Comparison of ENCODE assay signal across 20 cellular contexts in the genomic region with DNA sequence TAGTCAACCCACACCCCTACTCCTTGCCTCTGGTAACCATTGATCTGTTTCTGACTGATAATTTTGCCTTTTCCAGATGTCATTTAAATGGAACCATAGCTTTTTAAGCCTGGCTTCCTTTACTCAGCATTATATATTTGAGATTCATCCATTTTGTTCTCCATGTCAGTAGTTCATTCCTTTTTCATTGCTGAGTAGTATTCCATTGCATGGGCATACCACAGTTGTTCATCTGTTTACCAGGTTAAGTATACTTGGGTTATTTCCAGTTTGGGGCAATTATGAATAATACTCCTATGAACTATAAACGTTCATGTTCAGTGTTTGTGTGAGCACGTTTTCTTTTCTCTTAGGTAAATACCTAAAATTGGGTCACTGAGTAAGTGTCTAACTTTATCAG. TPM values are rescaled to one million over a fixed set of nuclear protein-coding genes. Genes with fewer than 3 reads are reported as not detected.
DNase-seq lines count a peak whose midpoint lies in the region; ATAC-seq, FAIRE-seq and TF ChIP-seq lines count a peak whose summit lies in the region.
"Had no signal": no experiment of that assay in that cellular context is flagged by ENCODE, and none has a peak within 500 bp of the region (broad histone marks: within the 10 kb centered on the region; RNA-seq: fewer than 3 reads in every experiment).

No MANE protein-coding gene starts in this region.

- H3K4me3 Mint-ChIP-seq in T-helper 2 cell treated with Interferon-gamma antibody and Interleukin-4, amounts not matched to agents 5 μg/mL and 100 μg/mL, for 36 hours = no peak overlapping the region
- no peak overlapping the region for H3K4me3 Mint-ChIP-seq in CD14-positive monocyte
- peak overlapping the region; percentile 66 for H3K4me3 Mint-ChIP-seq in activated T-helper 17 cell treated with anti-CD3 and anti-CD28 coated beads, Interleukin-2, amount 50 U/mL, for 72 hours
- H3K4me3 Mint-ChIP-seq in neural progenitor cell = peak overlapping the region; percentile 1
- H3K4me3 Mint-ChIP-seq: GM23338 had no signal

- peaks cover 7% of the 10 kb centered on the region for H3K9me3 Mint-ChIP-seq in T-helper 2 cell treated with Interferon-gamma antibody and Interleukin-4, amounts not matched to agents 5 μg/mL and 100 μg/mL, for 36 hours
- H3K9me3 Mint-ChIP-seq in CD14-positive monocyte (peaks cover 0 to 6% (median 4%) of the 10 kb centered on the region in 7 donors), neural progenitor cell (peaks cover 7% of the 10 kb centered on the region)
- peaks cover 3% of the 10 kb centered on the region for H3K9me3 Mint-ChIP-seq in activated T-helper 17 cell treated with anti-CD3 and anti-CD28 coated beads, Interleukin-2, amount 50 U/mL, for 72 hours

- H3K27me3 ChIP-seq in neural progenitor cell = no peaks in the 10 kb centered on the region
- no peaks in the 10 kb centered on the region for H3K27me3 ChIP-seq in PC-3 (ENCODE audit: low read length)
- H3K27me3 ChIP-seq in upper lobe of left lung = no peaks in the 10 kb centered on the region
- H3K27me3 ChIP-seq: BLaER1 treated with 17β-estradiol and CSF1 and Interleukin-3, amounts not matched to agents 10 nM and 100 nM; MG63; Peyer's patch had no signal

- no peak for FAIRE-seq in urothelium cell line (lab: Jason Lieb, UNC)
- FAIRE-seq: HepG2 had no signal

- 82 to 84% methylated on average over 2 of the region's 2 CpGs for WGBS in upper lobe of left lung, 2 donors

- H3K36me3 Mint-ChIP-seq in T-helper 2 cell treated with Interferon-gamma antibody and Interleukin-4, amounts not matched to agents 5 μg/mL and 100 μg/mL, for 36 hours (ENCODE audit: low read depth) = peaks cover 14% of the 10 kb centered on the region
- H3K36me3 Mint-ChIP-seq in CD14-positive monocyte = peaks cover 72 to 92% of the 10 kb centered on the region in 2 donors
- peaks cover 22% of the 10 kb centered on the region for H3K36me3 Mint-ChIP-seq in activated T-helper 17 cell treated with anti-CD3 and anti-CD28 coated beads, Interleukin-2, amount 50 U/mL, for 72 hours (ENCODE audit: low read depth)
- H3K36me3 Mint-ChIP-seq in neural progenitor cell = no peaks in the 10 kb centered on the region

- H3F3A ChIP-seq in neural progenitor cell (ENCODE audit: low read depth) (no peaks in the 10 kb centered on the region), PC-3 (ENCODE audit: low read length, unreplicated experiment) (no peaks in the 10 kb centered on the region)

- H3K4me3 ChIP-seq in neural progenitor cell (no peak overlapping the region), PC-3 (ENCODE audit: low read length) (no peak overlapping the region), upper lobe of left lung (no peak overlapping the region)
- H3K4me3 ChIP-seq: BLaER1 treated with 17β-estradiol and CSF1 and Interleukin-3, amounts not matched to agents 10 nM and 100 nM; GM23338; MG63; Peyer's patch had no signal

- H3K9me3 ChIP-seq in neural progenitor cell (ENCODE audit: low read depth) = peaks cover 10% of the 10 kb centered on the region
- H3K9me3 ChIP-seq in PC-3 (ENCODE audit: low read length) = peaks cover 5% of the 10 kb centered on the region; the same call in 1 of the 2 replicates
- no peaks in the 10 kb centered on the region for H3K9me3 ChIP-seq in upper lobe of left lung
- H3K9me3 ChIP-seq: MG63, Peyer's patch had no signal

- intact Hi-C loops in CD14-positive monocyte (cut with micrococcal nuclease) (no loop called here), PC-3 (cut with micrococcal nuclease) (no loop called here)

- peaks cover 46% of the 10 kb centered on the region for H3K4me1 Mint-ChIP-seq in T-helper 2 cell treated with Interferon-gamma antibody and Interleukin-4, amounts not matched to agents 5 μg/mL and 100 μg/mL, for 36 hours (ENCODE audit: low read depth)
- H3K4me1 Mint-ChIP-seq in CD14-positive monocyte = peaks cover 27% of the 10 kb centered on the region
- H3K4me1 Mint-ChIP-seq in activated T-helper 17 cell treated with anti-CD3 and anti-CD28 coated beads, Interleukin-2, amount 50 U/mL, for 72 hours = peaks cover 45% of the 10 kb centered on the region
- H3K4me1 Mint-ChIP-seq in neural progenitor cell = peaks cover 12% of the 10 kb centered on the region
- H3K4me1 Mint-ChIP-seq: GM23338 had no signal

- H2AFZ ChIP-seq in neural progenitor cell (replicated peaks) (no peak overlapping the region), PC-3 (ENCODE audit: low read length) (no peak overlapping the region)
- H2AFZ ChIP-seq: GM23338 had no signal

- H3K27ac Mint-ChIP-seq in T-helper 2 cell treated with Interferon-gamma antibody and Interleukin-4, amounts not matched to agents 5 μg/mL and 100 μg/mL, for 36 hours = peak overlapping the region; percentile 52
- H3K27ac Mint-ChIP-seq in CD14-positive monocyte (peak overlapping the region in 6 of 7 donors; percentile 79 to 96 (median 88)), neural progenitor cell (no peak overlapping the region)
- peak overlapping the region; percentile 96 for H3K27ac Mint-ChIP-seq in activated T-helper 17 cell treated with anti-CD3 and anti-CD28 coated beads, Interleukin-2, amount 50 U/mL, for 72 hours
- H3K27ac Mint-ChIP-seq: GM23338 had no signal

- ATAC-seq in activated T-helper 17 cell treated with anti-CD3 and anti-CD28 coated beads, Interleukin-2, amount 50 U/mL, for 72 hours (replicated peaks) = peak; percentile 15
- ATAC-seq in PC-3 (no peak), upper lobe of left lung (ENCODE audit: low FRiP score in 2 of 2) (no peak)
- ATAC-seq: GM23338, HepG2, Right ventricle myocardium inferior had no signal

- POLR2A ChIA-PET in PC-3 (lab: Charles Lee; ENCODE audit: unreplicated experiment) = no interaction called here

- no peaks in the 10 kb centered on the region for H3K9me2 ChIP-seq in PC-3 (replicated peaks; ENCODE audit: low read length)

- no peaks in the 10 kb centered on the region for H3K27me3 Mint-ChIP-seq in T-helper 2 cell treated with Interferon-gamma antibody and Interleukin-4, amounts not matched to agents 5 μg/mL and 100 μg/mL, for 36 hours (ENCODE audit: low read depth)
- peaks cover 0 to 3% (median 1%) of the 10 kb centered on the region in 3 donors for H3K27me3 Mint-ChIP-seq in CD14-positive monocyte (ENCODE audit: low read depth in 3 of 3)
- no peaks in the 10 kb centered on the region for H3K27me3 Mint-ChIP-seq in activated T-helper 17 cell treated with anti-CD3 and anti-CD28 coated beads, Interleukin-2, amount 50 U/mL, for 72 hours
- H3K27me3 Mint-ChIP-seq in neural progenitor cell (ENCODE audit: insufficient read depth, low read depth) = peaks cover 6% of the 10 kb centered on the region

- H4K20me1 ChIP-seq in neural progenitor cell (ENCODE audit: low read depth) (no peaks in the 10 kb centered on the region), PC-3 (ENCODE audit: low read length) (no peaks in the 10 kb centered on the region)
- H4K20me1 ChIP-seq: BLaER1 treated with 17β-estradiol and CSF1 and Interleukin-3, amounts not matched to agents 10 nM and 100 nM had no signal

- H3K79me2 ChIP-seq in neural progenitor cell (ENCODE audit: low read depth) (no peaks in the 10 kb centered on the region), PC-3 (ENCODE audit: low read length) (no peaks in the 10 kb centered on the region)

- H3K4me1 ChIP-seq in neural progenitor cell (no peaks in the 10 kb centered on the region), PC-3 (ENCODE audit: insufficient read depth, low read length) (peaks cover 11% of the 10 kb centered on the region; the same call in 1 of the 2 replicates), upper lobe of left lung (peaks cover 0 to 5% (median 0%) of the 10 kb centered on the region in 4 donors)
- H3K4me1 ChIP-seq: Peyer's patch had no signal

- H3K36me3 ChIP-seq in neural progenitor cell (no peaks in the 10 kb centered on the region), PC-3 (ENCODE audit: low read depth, low read length) (no peaks in the 10 kb centered on the region), upper lobe of left lung (peaks cover 0 to 4% (median under 1%) of the 10 kb centered on the region in 4 donors)
- H3K36me3 ChIP-seq: MG63, Peyer's patch had no signal

- no peak for DNase-seq in T-helper 2 cell treated with Interferon-gamma antibody and Interleukin-4, amounts not matched to agents 5 μg/mL and 100 μg/mL, for 36 hours (ENCODE audit: low spot score)
- DNase-seq in T-helper 2 cell (no peak), CD14-positive monocyte (ENCODE audit: low spot score) (no peak), neural progenitor cell (ENCODE audit: low spot score) (no peak), PC-3 (no peak), upper lobe of left lung (no peak), urothelium cell line (ENCODE audit: low spot score) (no peak)
- DNase-seq: DMS79 treated with DMSO at 0.1 percent for 48 hours, Karpas-422, MG63, NCI-H1092 treated with DMSO at 0.1 percent for 48 hours, NCI-H2081 treated with DMSO at 0.1 percent for 48 hours, NCI-H524, Peyer's patch had no signal

- TF ChIP-seq EP300 in upper lobe of left lung (IDR thresholded peaks at IDR 0.05) = no peak

- no peak overlapping the region for H3K9ac ChIP-seq in neural progenitor cell
- no peak overlapping the region for H3K9ac ChIP-seq in PC-3 (ENCODE audit: low read length)

- TF ChIP-seq CTCF in CD14-positive monocyte (IDR thresholded peaks at IDR 0.05) (no peak), neural progenitor cell (IDR thresholded peaks at IDR 0.05) (no peak), PC-3 (conservative IDR thresholded peaks at IDR 0.05; ENCODE audit: low read depth, low read length) (no peak), upper lobe of left lung (IDR thresholded peaks at IDR 0.05) (no peak)

- no peak overlapping the region for H3K4me2 ChIP-seq in neural progenitor cell
- no peak overlapping the region for H3K4me2 ChIP-seq in PC-3 (ENCODE audit: low read length)
- H3K4me2 ChIP-seq: GM23338 had no signal

- no TSS peak for BruUV-seq in PC-3 (replicated peaks; lab: Mats Ljungman, UMichigan)

- H3K27ac ChIP-seq in neural progenitor cell (no peak overlapping the region), PC-3 (ENCODE audit: low read length) (no peak overlapping the region), upper lobe of left lung (no peak overlapping the region)
- H3K27ac ChIP-seq: Peyer's patch had no signal

- TF ChIP-seq POLR2A in upper lobe of left lung (IDR thresholded peaks at IDR 0.05) = no peak

- CTCF ChIA-PET in PC-3 (lab: Charles Lee) = no interaction called here

RNA-seq across cellular contexts. Expression of a gene that starts 25.1 kb away (rescaled TPM):
- 10 to 100 TPM; 25.3 to 50.0 TPM for polyA plus RNA-seq in CD14-positive monocyte
- total RNA-seq in activated T-helper 17 cell treated with anti-CD3 and anti-CD28 coated beads, Interleukin-2, amount 50 U/mL, for 72 hours = 1 to 10 TPM; 5.3 to 8.3 TPM
- total RNA-seq in neural progenitor cell (ENCODE audit: low replicate concordance) (0.06 and 0.12 TPM in 2 replicates), PC-3 (2014; rRNA removed) (0.35 and 0.44 TPM in 2 replicates), upper lobe of left lung (100 to 1,000 TPM in 3 of 6 donors, 10 to 100 TPM in 3; 50.8 to 204 (median 92.3) TPM)
- total RNA-seq: A172, HepG2 had no signal
- polyA plus RNA-seq: HepG2 had no signal

RNA-seq across cellular contexts. Expression of a gene that starts 44.6 kb away (rescaled TPM):
- polyA plus RNA-seq in CD14-positive monocyte = 100 to 1,000 TPM; 111 to 118 TPM
- total RNA-seq in activated T-helper 17 cell treated with anti-CD3 and anti-CD28 coated beads, Interleukin-2, amount 50 U/mL, for 72 hours = 100 to 1,000 TPM in 1 of 2 donors, 10 to 100 TPM in 1; 97.9 to 133 TPM
- 144 and 250 TPM in 2 replicates for total RNA-seq in neural progenitor cell (ENCODE audit: low replicate concordance)
- total RNA-seq in PC-3 (2014; rRNA removed) = 253 and 264 TPM in 2 replicates
- 100 to 1,000 TPM; 184 to 283 (median 219) TPM for total RNA-seq in upper lobe of left lung

Comparison
In these comparisons a context has a peak if more than half of its experiments do, and no peak if none do; other contexts are left out.
1. H3K4me3 Mint-ChIP-seq: peak in activated T-helper 17 cell treated with anti-CD3 and anti-CD28 coated beads, Interleukin-2, amount 50 U/mL, for 72 hours (single experiment) and neural progenitor cell (single experiment); none in T-helper 2 cell treated with Interferon-gamma antibody and Interleukin-4, amounts not matched to agents 5 μg/mL and 100 μg/mL, for 36 hours (single experiment) and CD14-positive monocyte (0 of 2).
2. RNA of a gene that starts 25.1 kb away (total RNA-seq): 50.8 to 204 TPM in upper lobe of left lung; 5.3 to 8.3 TPM in activated T-helper 17 cell treated with anti-CD3 and anti-CD28 coated beads, Interleukin-2, amount 50 U/mL, for 72 hours, 0.35 to 0.44 TPM in PC-3 and 0.06 to 0.12 TPM in neural progenitor cell; every median in the first group is over 4 times any median in the second.